ENCODE assay signal across 8 cellular contexts in the genomic region with DNA sequence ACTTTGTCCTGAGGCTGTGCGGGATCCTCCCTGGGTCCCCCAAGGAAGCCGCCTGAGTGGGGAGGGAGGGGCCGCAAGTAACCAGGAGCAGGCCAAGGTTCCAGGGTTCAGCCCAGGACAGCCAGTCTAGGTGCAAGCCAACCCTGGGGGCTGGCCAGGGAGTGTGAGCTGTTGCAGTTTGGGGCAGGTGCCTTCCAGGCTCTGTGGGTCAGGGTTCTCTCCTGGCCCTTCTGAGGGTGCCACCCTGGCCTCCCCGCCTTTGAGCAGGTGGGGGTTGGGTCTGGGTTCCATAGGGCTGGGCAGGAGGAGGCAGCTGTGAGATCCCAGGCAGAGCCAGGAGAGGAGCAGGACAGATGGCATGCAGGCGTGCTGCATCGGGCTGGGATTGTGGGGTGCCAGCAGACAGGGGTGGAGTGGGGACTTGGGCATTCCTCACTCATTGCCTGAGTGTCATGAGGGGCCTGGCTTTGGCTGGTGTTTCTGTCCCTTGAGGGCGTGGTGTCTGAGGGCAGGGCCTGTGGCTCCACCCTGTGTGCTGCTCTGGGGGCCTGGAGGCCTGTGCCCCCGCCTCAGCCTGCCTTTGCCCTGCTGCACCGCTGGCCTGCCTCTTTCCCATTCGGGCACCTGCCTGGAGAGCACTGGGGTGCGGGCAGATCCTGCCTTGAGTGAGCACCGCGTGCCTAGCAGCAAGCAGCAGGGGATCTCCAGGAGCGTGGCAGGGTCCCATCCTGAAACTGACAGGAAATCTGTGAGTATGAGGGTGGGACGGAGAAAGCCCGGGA. TPM values are rescaled to one million over a fixed set of nuclear protein-coding genes. Genes with fewer than 3 reads are reported as not detected.
A peak's percentile ranks its signal among the peaks of the same experiment; 100 is the strongest.
DNase-seq lines count a peak whose midpoint lies in the region; ATAC-seq and TF ChIP-seq lines count a peak whose summit lies in the region.

No MANE protein-coding gene starts in this region.

- H3K4me1 Mint-ChIP-seq in T-helper 1 cell treated with Interleukin-12 subunit alpha and Interleukin-12 subunit beta and Interleukin-4 antibody, amounts not matched to agents 30 μg/mL and 1 μg/mL, for 36 hours (ENCODE audit: low read depth), result peaks cover 79% of the 10 kb centered on the region
- H3K4me1 Mint-ChIP-seq in central memory CD8-positive, alpha-beta T cell, result peaks cover 95% of the 10 kb centered on the region

- 17 to 47% methylated on average over 16 of the region's 16 CpGs for WGBS in sigmoid colon, 2 donors
- WGBS in prostate gland, result 61% methylated on average over 12 of the region's 16 CpGs

- no peak for TF ChIP-seq CTCF in sigmoid colon (IDR thresholded peaks at IDR 0.05)
- no peak for TF ChIP-seq CTCF in prostate gland (IDR thresholded peaks at IDR 0.05)

- no peaks in the 10 kb centered on the region for H3K9me3 ChIP-seq in sigmoid colon
- H3K9me3 ChIP-seq in prostate gland, result no peaks in the 10 kb centered on the region

- DNase-seq in T-helper 1 cell (no peak), sigmoid colon (no peak), prostate gland (ENCODE audit: low spot score) (no peak)
- DNase-seq in central memory CD8-positive, alpha-beta T cell (ENCODE audit: low spot score in 2 of 2), result no peak

- no peak for TF ChIP-seq POLR2A in sigmoid colon (IDR thresholded peaks at IDR 0.05)
- TF ChIP-seq POLR2A in prostate gland (IDR thresholded peaks at IDR 0.05), result no peak

- H3K36me3 ChIP-seq in sigmoid colon (no peaks in the 10 kb centered on the region), prostate gland (no peaks in the 10 kb centered on the region)

- H3K27ac ChIP-seq in sigmoid colon, result peak overlapping the region; percentile 9 to 52 (median 46)
- H3K27ac ChIP-seq in prostate gland, result peak overlapping the region in 1 of 2 donors; percentile 17

- no peaks in the 10 kb centered on the region for H3K27me3 ChIP-seq in sigmoid colon
- H3K27me3 ChIP-seq in prostate gland (replicated peaks; ENCODE audit: insufficient read depth), result no peaks in the 10 kb centered on the region

- peak overlapping the region; percentile 99 for H3K27ac Mint-ChIP-seq in T-helper 1 cell treated with Interleukin-12 subunit alpha and Interleukin-12 subunit beta and Interleukin-4 antibody, amounts not matched to agents 30 μg/mL and 1 μg/mL, for 36 hours
- peak overlapping the region; percentile 99 for H3K27ac Mint-ChIP-seq in central memory CD8-positive, alpha-beta T cell (ENCODE audit: low read depth)

- H3K27me3 Mint-ChIP-seq in T-helper 1 cell treated with Interleukin-12 subunit alpha and Interleukin-12 subunit beta and Interleukin-4 antibody, amounts not matched to agents 30 μg/mL and 1 μg/mL, for 36 hours (ENCODE audit: low read depth), result no peaks in the 10 kb centered on the region
- no peaks in the 10 kb centered on the region for H3K27me3 Mint-ChIP-seq in central memory CD8-positive, alpha-beta T cell

- peak overlapping the region; percentile 95 for H3K4me3 Mint-ChIP-seq in T-helper 1 cell treated with Interleukin-12 subunit alpha and Interleukin-12 subunit beta and Interleukin-4 antibody, amounts not matched to agents 30 μg/mL and 1 μg/mL, for 36 hours
- peak overlapping the region; percentile 96 for H3K4me3 Mint-ChIP-seq in central memory CD8-positive, alpha-beta T cell

- ATAC-seq in HG03439 (IDR thresholded peaks at IDR 0.05; ENCODE audit: unreplicated experiment) (peak; percentile 31), HG03378 (IDR thresholded peaks at IDR 0.05; ENCODE audit: unreplicated experiment) (no peak), GM21515 (IDR thresholded peaks at IDR 0.05; ENCODE audit: unreplicated experiment) (no peak)
- ATAC-seq in central memory CD8-positive, alpha-beta T cell (replicated peaks; ENCODE audit: extremely low read depth, poor library complexity, severe bottlenecking), result no peak

- TF ChIP-seq EP300 in sigmoid colon (IDR thresholded peaks at IDR 0.05), result no peak

- H3K4me1 ChIP-seq in sigmoid colon (peaks cover 0 to 83% (median 76%) of the 10 kb centered on the region in 4 donors), prostate gland (replicated peaks) (peaks cover 6% of the 10 kb centered on the region)

- intact Hi-C loops in sigmoid colon (cut with DNase I), result no loop called here
- intact Hi-C loops in prostate gland (cut with DNase I), result loop anchor here (5.0 kb wide), 1 partner anchor 353 kb away; a partner anchor contains a TSS

- H3K9me3 Mint-ChIP-seq in T-helper 1 cell treated with Interleukin-12 subunit alpha and Interleukin-12 subunit beta and Interleukin-4 antibody, amounts not matched to agents 30 μg/mL and 1 μg/mL, for 36 hours, result no peaks in the 10 kb centered on the region
- H3K9me3 Mint-ChIP-seq in central memory CD8-positive, alpha-beta T cell, result no peaks in the 10 kb centered on the region

- H3K36me3 Mint-ChIP-seq in T-helper 1 cell treated with Interleukin-12 subunit alpha and Interleukin-12 subunit beta and Interleukin-4 antibody, amounts not matched to agents 30 μg/mL and 1 μg/mL, for 36 hours (ENCODE audit: low read depth), result peaks cover 36% of the 10 kb centered on the region
- peaks cover 69% of the 10 kb centered on the region for H3K36me3 Mint-ChIP-seq in central memory CD8-positive, alpha-beta T cell (ENCODE audit: insufficient read depth)

- H3K4me3 ChIP-seq in sigmoid colon (no peak overlapping the region), prostate gland (no peak overlapping the region)

RNA-seq across cellular contexts. Expression of a gene that starts 18.4 kb away (rescaled TPM):
- total RNA-seq in sigmoid colon (10 to 100 TPM; 18.7 to 28.0 (median 24.5) TPM), prostate gland (10 to 100 TPM; 16.6 to 56.5 TPM)
- polyA plus RNA-seq in sigmoid colon, result 10 to 100 TPM; 23.4 to 71.9 (median 48.6) TPM
